ENCODE assay signal across 1 cellular context in genomic region chr9:127715443-127716337, GRCh38.
TF ChIP-seq lines count a peak whose summit lies in the region.

Gene PTRH1, minus strand, starts transcription at chr9:127715663. Its CDS starts 24 bp downstream, at chr9:127715639.
Gene TTC16, plus strand, starts transcription at chr9:127716079. Its CDS starts 67 bp downstream, at chr9:127716146.

TF ChIP-seq in H1, 55 proteins besides CTCF, POLR2A, EP300 and RAD21:
- TF ChIP-seq SUZ12 (IDR thresholded peaks at IDR 0.05; ENCODE audit: low read length) = no peak
- TF ChIP-seq SAP30 (IDR thresholded peaks at IDR 0.05; ENCODE audit: insufficient read depth, insufficient replicate concordance, low read length) = peak; percentile 94
- TF ChIP-seq E2F6 (IDR thresholded peaks at IDR 0.05) = peak; percentile 26; the same call in 1 of the 2 replicates
- TF ChIP-seq JUN (IDR thresholded peaks at IDR 0.05; ENCODE audit: low read depth, low read length) = no peak
- peak; percentile 100 for TF ChIP-seq YY1 (IDR thresholded peaks at IDR 0.05; ENCODE audit: low read depth, low read length)
- TF ChIP-seq TAF1 (IDR thresholded peaks at IDR 0.05; ENCODE audit: low read depth, low read length) = peak; percentile 55; the same call in 1 of the 2 replicates
- TF ChIP-seq SIN3A (conservative IDR thresholded peaks at IDR 0.05 in 1 of 2, IDR thresholded peaks at IDR 0.05 in 1 of 2; ENCODE audit: low read depth in 1 of 2, low read length in 2 of 2) = peak in 1 of 2 experiments; percentile 95; a peak in 3 of 4 replicates
- TF ChIP-seq JUND (IDR thresholded peaks at IDR 0.05; ENCODE audit: low read length) = peak; percentile 68; the same call in 1 of the 2 replicates
- peak; percentile 50 to 80; a peak in 2 of 4 replicates for TF ChIP-seq HDAC2 (IDR thresholded peaks at IDR 0.05; ENCODE audit: borderline replicate concordance in 1 of 2, low read depth in 2 of 2, low read length in 2 of 2)
- TF ChIP-seq SP4 (IDR thresholded peaks at IDR 0.05; ENCODE audit: low read length) = peak; percentile 75; the same call in 1 of the 2 replicates
- no peak for TF ChIP-seq TAF7 (optimal IDR thresholded peaks at IDR 0.05; ENCODE audit: borderline replicate concordance, low read depth, low read length)
- TF ChIP-seq SP1 (IDR thresholded peaks at IDR 0.05; ENCODE audit: low read depth, low read length) = peak; percentile 94
- peak; percentile 77 for TF ChIP-seq CHD2 (IDR thresholded peaks at IDR 0.05; ENCODE audit: low read length)
- TF ChIP-seq SIX5 (IDR thresholded peaks at IDR 0.05; ENCODE audit: low read depth, low read length) = peak; percentile 52; the same call in 1 of the 2 replicates
- no peak for TF ChIP-seq USF2 (IDR thresholded peaks at IDR 0.05; ENCODE audit: low read length)
- TF ChIP-seq EGR1 (IDR thresholded peaks at IDR 0.05; ENCODE audit: borderline replicate concordance, low read depth, low read length) = 0 out of 2 replicates have a peak, but pooled peaks have one; percentile 21
- peak; percentile 23 for TF ChIP-seq NANOG (IDR thresholded peaks at IDR 0.05; ENCODE audit: insufficient read depth, low read depth, low read length, poor library complexity, severe bottlenecking)
- no peak for TF ChIP-seq TBP (IDR thresholded peaks at IDR 0.05; ENCODE audit: low read depth, low read length)
- TF ChIP-seq KDM4A (IDR thresholded peaks at IDR 0.05; ENCODE audit: low read depth, low read length, severe bottlenecking) = peak; percentile 87
- peak; percentile 13; the same call in 1 of the 2 replicates for TF ChIP-seq GABPA (IDR thresholded peaks at IDR 0.05; ENCODE audit: borderline replicate concordance, insufficient read depth, low read length)
- TF ChIP-seq PHF8 (conservative IDR thresholded peaks at IDR 0.05; ENCODE audit: low read depth, low read length) = 0 out of 2 replicates have a peak, but pooled peaks have one; percentile 17
- peak; percentile 73 for TF ChIP-seq MAX (IDR thresholded peaks at IDR 0.05)
- TF ChIP-seq ATF2 (IDR thresholded peaks at IDR 0.05; ENCODE audit: low read length) = no peak
- TF ChIP-seq SP2 (IDR thresholded peaks at IDR 0.05; ENCODE audit: low read length) = peak; percentile 17; the same call in 1 of the 2 replicates
- peak; percentile 96 for TF ChIP-seq CREB1 (IDR thresholded peaks at IDR 0.05)
- TF ChIP-seq RBBP5 (IDR thresholded peaks at IDR 0.05; ENCODE audit: borderline replicate concordance, low read depth, low read length) = peak; percentile 8; the same call in 1 of the 2 replicates
- TF ChIP-seq ATF3 (IDR thresholded peaks at IDR 0.05; ENCODE audit: insufficient read depth, low read depth, low read length) = no peak
